In the genomic region with DNA sequence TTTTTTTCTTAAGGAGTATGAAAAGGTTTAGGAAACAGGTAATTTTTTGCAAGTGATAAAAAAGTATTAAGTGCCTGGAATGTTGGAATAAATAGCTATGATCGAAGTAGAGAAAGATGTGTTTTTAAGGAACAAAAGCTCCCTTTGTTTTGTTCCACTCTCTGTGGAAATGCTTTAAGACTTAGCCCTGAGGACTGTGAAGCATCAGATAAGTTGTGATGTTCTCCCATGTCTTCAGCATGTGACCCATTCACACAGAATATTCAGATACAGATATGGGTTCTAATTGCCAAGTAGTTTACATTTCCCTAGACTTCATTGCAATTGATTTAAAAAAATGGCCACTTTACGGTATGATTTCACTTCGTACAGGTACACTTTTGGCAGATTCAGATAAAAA, we compare ENCODE assay signal across 19 cellular contexts.
"Had no signal": no experiment of that assay in that cellular context is flagged by ENCODE, and none has a peak within 500 bp of the region (broad histone marks: within the 10 kb centered on the region; RNA-seq: fewer than 3 reads in every experiment).

No MANE protein-coding gene starts in this region.

- DNase-seq: MV-4-11, NCI-H1092, NCI-H1105 treated with DMSO at 0.1 percent for 48 hours, NCI-H1436, NCI-H187, NCI-H2029, NCI-H2081 treated with DMSO at 0.1 percent for 48 hours, NCI-H2171, NCI-H226, NCI-H446, NCI-H510A, NCI-H524 treated with DMSO at 0.1 percent for 48 hours, NCI-H69, NCI-H774, PC-9, Peyer's patch, SHP77 treated with DMSO at 0.1 percent for 48 hours, SJCRH30 had no signal

- ATAC-seq: Right ventricle myocardium inferior had no signal
